Comparison of ENCODE assay signal across 8 cellular contexts in the genomic region with DNA sequence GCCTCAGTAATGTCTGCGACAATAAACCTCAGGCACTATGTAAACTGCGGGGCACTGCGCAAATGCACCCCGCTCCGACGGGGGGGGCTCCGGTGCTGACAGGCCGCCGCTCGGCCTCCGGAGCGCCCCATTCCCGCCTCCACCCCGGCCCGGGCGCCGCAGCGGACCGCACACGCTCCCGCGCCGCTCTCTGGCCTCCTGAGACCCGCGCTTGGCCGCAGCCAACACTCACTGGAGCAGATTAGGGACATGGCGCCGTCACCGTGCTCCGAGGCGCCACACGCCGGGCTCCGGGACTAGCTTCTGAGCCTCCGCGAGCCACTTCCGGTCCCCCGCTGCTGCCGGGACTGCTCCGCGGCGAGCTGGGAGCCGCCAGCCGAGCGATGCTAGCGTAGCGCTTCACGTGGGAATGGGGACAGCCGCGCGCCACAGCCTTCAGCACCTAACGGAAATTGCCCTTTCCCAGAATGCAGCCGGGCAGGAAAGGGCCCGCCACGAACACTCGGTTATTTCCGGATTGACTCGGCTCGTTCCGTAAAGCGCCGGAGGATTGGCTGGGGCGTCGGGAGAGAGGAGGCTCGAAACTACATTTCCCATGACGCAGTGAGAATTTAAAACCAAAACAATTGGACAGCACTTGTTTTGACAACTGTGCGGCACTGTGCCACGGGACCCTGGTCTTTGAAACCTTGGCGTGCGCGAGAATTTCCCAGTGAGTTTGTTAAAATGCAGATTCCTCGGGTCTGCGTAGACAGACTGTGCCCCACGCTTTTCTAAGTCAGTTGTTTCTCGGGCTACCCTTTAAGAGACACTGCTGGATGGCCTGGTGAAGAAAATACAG. TPM values are rescaled to one million over a fixed set of nuclear protein-coding genes. Genes with fewer than 3 reads are reported as not detected.
A peak's percentile ranks its signal among the peaks of the same experiment; 100 is the strongest.
DNase-seq lines count a peak whose midpoint lies in the region; ATAC-seq, FAIRE-seq and TF ChIP-seq lines count a peak whose summit lies in the region.

A gene (minus strand): TSS at position 454 of the 841 bp plus-strand sequence. CDS start 203 bp downstream, at position 251.

- H3K4me1 ChIP-seq in left ventricle myocardium inferior (peaks cover 49% of the 10 kb centered on the region), psoas muscle (peaks cover 16% of the 10 kb centered on the region)

- peaks cover 19% of the 10 kb centered on the region for H3K36me3 Mint-ChIP-seq in T-helper 1 cell treated with Interleukin-12 subunit alpha and Interleukin-12 subunit beta and Interleukin-4 antibody, amounts not matched to agents 30 μg/mL and 1 μg/mL, for 36 hours (ENCODE audit: low read depth)

- H3K27me3 ChIP-seq in left ventricle myocardium inferior (ENCODE audit: low read depth) (no peaks in the 10 kb centered on the region), psoas muscle (ENCODE audit: insufficient read depth in 3 of 3, low read length in 2 of 3) (no peaks in the 10 kb centered on the region)

- in situ Hi-C loops in GM13976 (cut with MboI; ENCODE audit: low sequenced_read_pairs, unreplicated experiment), result no loop called here

- H3K27ac Mint-ChIP-seq in T-helper 1 cell treated with Interleukin-12 subunit alpha and Interleukin-12 subunit beta and Interleukin-4 antibody, amounts not matched to agents 30 μg/mL and 1 μg/mL, for 36 hours, result peak within 1 kb of the TSS; percentile 97

- H3K27me3 Mint-ChIP-seq in T-helper 1 cell treated with Interleukin-12 subunit alpha and Interleukin-12 subunit beta and Interleukin-4 antibody, amounts not matched to agents 30 μg/mL and 1 μg/mL, for 36 hours (ENCODE audit: low read depth), result peaks cover 9% of the 10 kb centered on the region

- DNase-seq in GM13976 (ENCODE audit: low spot score) (peak; percentile 98), NCI-H1694 (lab: John Stamatoyannopoulos, UW) (peak; percentile 97), amniotic stem cell (lab: John Stamatoyannopoulos, UW) (peak; percentile 97), left ventricle myocardium inferior (peak; percentile 97), psoas muscle (peak; percentile 97 to 99), urothelium cell line (ENCODE audit: low spot score) (peak; percentile 98)

- intact Hi-C loops in left ventricle myocardium inferior (cut with micrococcal nuclease), result no loop called here
- intact Hi-C loops in psoas muscle (cut with DNase I), result no loop called here

- no peak for FAIRE-seq in urothelium cell line (lab: Jason Lieb, UNC)

- ATAC-seq in HG02884 (IDR thresholded peaks at IDR 0.05; ENCODE audit: unreplicated experiment) (peak; percentile 69), psoas muscle (peak; percentile 96 to 98 (median 98))

- peaks cover 25% of the 10 kb centered on the region for H3K36me3 ChIP-seq in left ventricle myocardium inferior
- peaks cover 7 to 32% of the 10 kb centered on the region in 2 donors for H3K36me3 ChIP-seq in psoas muscle (ENCODE audit: insufficient read depth in 1 of 2, low read depth in 1 of 2)

- 0 to 1% (median 0%) methylated on average over 68 to 75 of the region's 75 CpGs for WGBS in psoas muscle, 3 donors

- peak within 1 kb of the TSS; percentile 87 for H3K4me3 Mint-ChIP-seq in T-helper 1 cell treated with Interleukin-12 subunit alpha and Interleukin-12 subunit beta and Interleukin-4 antibody, amounts not matched to agents 30 μg/mL and 1 μg/mL, for 36 hours

- H3K9me3 ChIP-seq in left ventricle myocardium inferior (replicated peaks) (no peaks in the 10 kb centered on the region), psoas muscle (no peaks in the 10 kb centered on the region)

- peak within 1 kb of the TSS; percentile 90 for H3K4me3 ChIP-seq in left ventricle myocardium inferior
- H3K4me3 ChIP-seq in psoas muscle, result peak within 1 kb of the TSS; percentile 99

- no peaks in the 10 kb centered on the region for H3K9me3 Mint-ChIP-seq in T-helper 1 cell treated with Interleukin-12 subunit alpha and Interleukin-12 subunit beta and Interleukin-4 antibody, amounts not matched to agents 30 μg/mL and 1 μg/mL, for 36 hours

- H3K27ac ChIP-seq in left ventricle myocardium inferior (replicated peaks) (peak within 1 kb of the TSS; percentile 94), psoas muscle (peak within 1 kb of the TSS; percentile 93)

- H3K4me1 Mint-ChIP-seq in T-helper 1 cell treated with Interleukin-12 subunit alpha and Interleukin-12 subunit beta and Interleukin-4 antibody, amounts not matched to agents 30 μg/mL and 1 μg/mL, for 36 hours (ENCODE audit: low read depth), result peaks cover 35% of the 10 kb centered on the region

- TF ChIP-seq CTCF in GM13976 (IDR thresholded peaks at IDR 0.05; ENCODE audit: borderline replicate concordance, control extremely low read depth, extremely low read depth, insufficient read depth, missing control alignments) (no peak), left ventricle myocardium inferior (IDR thresholded peaks at IDR 0.05; ENCODE audit: borderline replicate concordance) (no peak), psoas muscle (IDR thresholded peaks at IDR 0.05) (no peak)

RNA-seq across cellular contexts. Expression of the gene that starts here (rescaled TPM):
- 36.5 TPM for total RNA-seq in left ventricle myocardium inferior
- 10 to 100 TPM; 45.7 to 71.7 (median 63.0) TPM for total RNA-seq in psoas muscle
- 100 to 1,000 TPM in 1 of 3 donors, 10 to 100 TPM in 2; 56.9 to 109 (median 67.4) TPM for polyA plus RNA-seq in psoas muscle

Comparison
In these comparisons a context has a peak if more than half of its experiments do, and no peak if none do; other contexts are left out.
1. Peak in every context shown above with its lines: DNase-seq, ATAC-seq, H3K4me3 ChIP-seq and H3K27ac ChIP-seq.